ENCODE assay signal across 8 cellular contexts in genomic region chr19:14494910-14495677, GRCh38. TPM values are rescaled to one million over a fixed set of nuclear protein-coding genes. Genes with fewer than 3 reads are reported as not detected.
A peak's percentile ranks its signal among the peaks of the same experiment; 100 is the strongest.
DNase-seq lines count a peak whose midpoint lies in the region; ATAC-seq, FAIRE-seq and TF ChIP-seq lines count a peak whose summit lies in the region.

No MANE protein-coding gene starts in this region.

- H3K9me3 ChIP-seq in HEK293 (ENCODE audit: control insufficient read depth, insufficient read depth, low read depth, low read length) (no peaks in the 10 kb centered on the region), mesodermal cell (ENCODE audit: control insufficient read depth, low read length) (no peaks in the 10 kb centered on the region)

- CTCF ChIA-PET in HEK293 (lab: Yijun Ruan, JAX), result interaction anchor here (0.6 to 3.2 kb wide), 4 partner anchors 11 to 334 kb away, joined by 3 to 23 read pairs (median 5); no protein-coding TSS in a partner anchor

- 40 to 50% methylated on average over 9 to 13 of the region's 14 CpGs for whole genome bisulfite sequencing in mesodermal cell (ENCODE audit: insufficient coverage in 2 of 2), 2 experiments

- no peak for ATAC-seq in HG03378 (IDR thresholded peaks at IDR 0.05; ENCODE audit: unreplicated experiment)

- no peak for FAIRE-seq in bronchial epithelial cell (lab: Jason Lieb, UNC)

- DNase-seq in bronchial epithelial cell (ENCODE audit: low read depth) (peak; percentile 70), NCI-H2227 treated with DMSO at 0.1 percent for 48 hours (lab: John Stamatoyannopoulos, UW) (no peak)
- DNase-seq in effector CD4-positive, alpha-beta T cell, result no peak
- DNase-seq in activated naive CD4-positive, alpha-beta T cell treated with Interleukin-2 at 50 U/mL for 16 hours, result no peak

- peak overlapping the region; percentile 69 for H3K4me3 ChIP-seq in HEK293 (ENCODE audit: low read depth, low read length)
- peak overlapping the region; percentile 82 for H3K4me3 ChIP-seq in bronchial epithelial cell (ENCODE audit: low read depth, low read length)
- peak overlapping the region; percentile 80 for H3K4me3 ChIP-seq in mesodermal cell (ENCODE audit: extremely low read depth, insufficient read depth, low read length, poor library complexity, severe bottlenecking)

- H3K27me3 ChIP-seq in bronchial epithelial cell (ENCODE audit: control insufficient read depth, insufficient read depth, low read length), result no peaks in the 10 kb centered on the region

- POLR2A ChIA-PET in HEK293 (lab: Yijun Ruan, JAX), result interaction anchor here (1.1 to 3.3 kb wide), 5 partner anchors 8 to 358 kb away, joined by 4 to 45 read pairs (median 6); partner anchors contain the start of genes ASF1B and DNAJB1

- TF ChIP-seq CTCF in 22Rv1 (IDR thresholded peaks at IDR 0.05), result no peak
- no peak for TF ChIP-seq CTCF in HEK293 (tag by site-specific recombination; IDR thresholded peaks at IDR 0.05)
- no peak for TF ChIP-seq CTCF in bronchial epithelial cell (IDR thresholded peaks at IDR 0.05; ENCODE audit: insufficient read depth, low read length, severe bottlenecking)

- H3K27ac ChIP-seq in 22Rv1 (peak overlapping the region; percentile 84), HEK293 (ENCODE audit: extremely low read depth, low read depth, low read length) (peak overlapping the region; percentile 60; the same call in 1 of the 2 replicates), mesodermal cell (ENCODE audit: low read depth, low read length, severe bottlenecking) (peak overlapping the region; percentile 64)

- H3K36me3 ChIP-seq in HEK293 (ENCODE audit: control insufficient read depth in 2 of 2, insufficient read depth in 1 of 2, low read length in 2 of 2) (peaks cover 8 to 17% of the 10 kb centered on the region in 2 experiments; a peak in 2 of 3 replicates), bronchial epithelial cell (ENCODE audit: control insufficient read depth, insufficient read depth, low read length) (peaks cover 16% of the 10 kb centered on the region), mesodermal cell (ENCODE audit: control insufficient read depth, insufficient read depth, low read length) (peaks cover 21% of the 10 kb centered on the region)

- H3K4me1 ChIP-seq in HEK293 (ENCODE audit: control insufficient read depth, insufficient read depth, low read length) (no peaks in the 10 kb centered on the region), mesodermal cell (ENCODE audit: control insufficient read depth, insufficient read depth, low read length, poor library complexity, severe bottlenecking) (peaks cover 7% of the 10 kb centered on the region)

TF ChIP-seq in HEK293, 187 proteins besides CTCF, POLR2A, EP300 and RAD21:
- no peak for TF ChIP-seq ZNF292 (tag by site-specific recombination; IDR thresholded peaks at IDR 0.05; ENCODE audit: borderline replicate concordance, low read depth)
- peak; percentile 75; the same call in 1 of the 2 replicates for TF ChIP-seq ZNF768 (tag by site-specific recombination; IDR thresholded peaks at IDR 0.05)
TF ChIP-seq in HEK293: peak in this region for 1.

RNA-seq across cellular contexts. Expression of gene GIPC1, which starts 0.8 kb away (rescaled TPM):
- total RNA-seq in bronchial epithelial cell, result 327 and 466 TPM in 2 replicates
- polyA plus RNA-seq in mesodermal cell (2013, experiment 1 of 2), result 71.0 TPM
- polyA plus RNA-seq in mesodermal cell (2013, experiment 2 of 2), result 65.0 TPM

RNA-seq across cellular contexts. Expression of gene PTGER1, which starts 19.9 kb away (rescaled TPM):
- total RNA-seq in bronchial epithelial cell, result 1.5 and 2.6 TPM in 2 replicates
- 0.18 TPM for polyA plus RNA-seq in mesodermal cell (2013, experiment 1 of 2)
- polyA plus RNA-seq in mesodermal cell (2013, experiment 2 of 2), result not detected

RNA-seq across cellular contexts. Expression of gene DNAJB1, which starts 23.1 kb away (rescaled TPM):
- 58.4 and 117 TPM in 2 replicates for total RNA-seq in bronchial epithelial cell
- 56.7 TPM for polyA plus RNA-seq in mesodermal cell (2013, experiment 1 of 2)
- 53.9 TPM for polyA plus RNA-seq in mesodermal cell (2013, experiment 2 of 2)

RNA-seq across cellular contexts. Expression of gene TECR, which starts 34.3 kb away (rescaled TPM):
- 20.0 and 46.3 TPM in 2 replicates for total RNA-seq in bronchial epithelial cell
- 115 TPM for polyA plus RNA-seq in mesodermal cell (2013, experiment 1 of 2)
- polyA plus RNA-seq in mesodermal cell (2013, experiment 2 of 2), result 102 TPM
